Comparison of ENCODE assay signal across 24 cellular contexts in the genomic region with DNA sequence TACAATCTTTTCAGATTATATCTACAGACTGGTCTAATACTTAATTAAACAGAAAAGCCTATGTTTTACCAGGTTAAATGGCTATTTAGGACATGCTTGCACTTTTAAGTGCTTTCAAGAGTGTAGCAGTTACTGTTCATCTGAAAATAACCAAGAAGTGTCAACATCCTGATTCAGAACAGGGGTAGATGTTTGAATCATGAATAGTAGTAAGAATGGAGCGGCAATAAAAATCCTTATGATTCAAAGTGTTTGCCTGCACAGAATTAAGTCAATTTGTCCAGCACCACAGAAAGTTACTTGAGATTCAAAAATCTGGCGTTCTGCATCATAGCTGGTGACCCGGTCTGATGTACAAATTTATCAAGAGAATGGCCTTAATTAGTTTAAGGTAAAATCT. TPM values are rescaled to one million over a fixed set of nuclear protein-coding genes. Genes with fewer than 3 reads are reported as not detected.
"Had no signal": no experiment of that assay in that cellular context is flagged by ENCODE, and none has a peak within 500 bp of the region (broad histone marks: within the 10 kb centered on the region; RNA-seq: fewer than 3 reads in every experiment).

No MANE protein-coding gene starts in this region.

- H3K27ac Mint-ChIP-seq: activated CD8-positive, alpha-beta memory T cell treated with anti-CD3 and anti-CD28 coated beads, Interleukin-2, amount 10 ng/mL, durations not matched to agents 7 days and 5 days; activated naive CD4-positive, alpha-beta T cell treated with anti-CD3 and anti-CD28 coated beads, Interleukin-2, amount 50 U/mL, for 24 hours; activated T-cell treated with anti-CD3 and anti-CD28 coated beads, Interleukin-2, amount 50 U/mL, for 24 hours; activated T-helper 1 cell treated with anti-CD3 and anti-CD28 coated beads, Interleukin-12 subunit alpha, Interleukin-12 subunit beta, Interleukin-2, Interleukin-4 antibody, amounts not matched to agents 30 ng/mL and 10 ng/mL and 1 ng/mL, durations not matched to agents 14 hours and 24 hours and 36 hours; brain; T-helper 1 cell treated with Interleukin-12 subunit alpha and Interleukin-12 subunit beta and Interleukin-4 antibody, amounts not matched to agents 30 μg/mL and 1 μg/mL, for 36 hours; WTC11 had no signal

- H3K4me1 ChIP-seq: ascending aorta had no signal

- H3K9me3 Mint-ChIP-seq: activated naive CD4-positive, alpha-beta T cell treated with anti-CD3 and anti-CD28 coated beads, Interleukin-2, amount 50 U/mL, for 24 hours; activated T-cell treated with anti-CD3 and anti-CD28 coated beads, Interleukin-2, amount 50 U/mL, for 24 hours; activated T-helper 1 cell treated with anti-CD3 and anti-CD28 coated beads, Interleukin-12 subunit alpha, Interleukin-12 subunit beta, Interleukin-2, Interleukin-4 antibody, amounts not matched to agents 30 ng/mL and 10 ng/mL and 1 ng/mL, durations not matched to agents 14 hours and 24 hours and 36 hours; brain; central memory CD8-positive, alpha-beta T cell; T-helper 1 cell treated with Interleukin-12 subunit alpha and Interleukin-12 subunit beta and Interleukin-4 antibody, amounts not matched to agents 30 μg/mL and 1 μg/mL, for 36 hours; WTC11 had no signal

- H2AFZ ChIP-seq: PC-9 had no signal

- DNase-seq: activated CD4-positive, alpha-beta T cell treated with anti-CD3 and anti-CD28 coated beads for 48 hours; activated CD4-positive, alpha-beta T cell treated with anti-CD3 and anti-CD28 coated beads, Interleukin-2, amount 50 U/mL, for 48 hours; activated CD4-positive, CD25-positive, alpha-beta regulatory T cell treated with anti-CD3 and anti-CD28 coated beads, Interleukin-2, amount 50 U/mL, for 72 hours; activated CD8-positive, alpha-beta memory T cell treated with anti-CD3 and anti-CD28 coated beads, Interleukin-2, amount 10 ng/mL, durations not matched to agents 7 days and 5 days; activated effector memory CD4-positive, alpha-beta T cell treated with Interleukin-2 at 50 U/mL for 16 hours; activated naive CD4-positive, alpha-beta T cell; activated T-cell treated with anti-CD3 and anti-CD28 coated beads, Interleukin-2, amount 50 U/mL, for 24 hours; MG63; MV-4-11; NCI-H1092 treated with DMSO at 0.1 percent for 48 hours; NCI-H1417 treated with DMSO at 0.1 percent for 48 hours; NCI-H1694; NCI-H2029; NCI-H446; NCI-H524; PC-9; SHP77 treated with DMSO at 0.1 percent for 48 hours had no signal

- H3K36me3 Mint-ChIP-seq: activated CD8-positive, alpha-beta memory T cell treated with anti-CD3 and anti-CD28 coated beads, Interleukin-2, amount 10 ng/mL, durations not matched to agents 7 days and 5 days; activated naive CD4-positive, alpha-beta T cell treated with anti-CD3 and anti-CD28 coated beads, Interleukin-2, amount 50 U/mL, for 24 hours; brain; WTC11 had no signal

- H3K9me3 ChIP-seq: ascending aorta, MG63 had no signal

- H3K4me3 ChIP-seq: ascending aorta, MG63, PC-9 had no signal

- H3K27ac ChIP-seq: ascending aorta, PC-9 had no signal

- H3K4me3 Mint-ChIP-seq: activated CD8-positive, alpha-beta memory T cell treated with anti-CD3 and anti-CD28 coated beads, Interleukin-2, amount 10 ng/mL, durations not matched to agents 7 days and 5 days; activated naive CD4-positive, alpha-beta T cell treated with anti-CD3 and anti-CD28 coated beads, Interleukin-2, amount 50 U/mL, for 24 hours; activated T-cell treated with anti-CD3 and anti-CD28 coated beads, Interleukin-2, amount 50 U/mL, for 24 hours; activated T-helper 1 cell treated with anti-CD3 and anti-CD28 coated beads, Interleukin-12 subunit alpha, Interleukin-12 subunit beta, Interleukin-2, Interleukin-4 antibody, amounts not matched to agents 30 ng/mL and 10 ng/mL and 1 ng/mL, durations not matched to agents 14 hours and 24 hours and 36 hours; brain; central memory CD8-positive, alpha-beta T cell; T-helper 1 cell treated with Interleukin-12 subunit alpha and Interleukin-12 subunit beta and Interleukin-4 antibody, amounts not matched to agents 30 μg/mL and 1 μg/mL, for 36 hours; WTC11 had no signal

- H3K36me3 ChIP-seq: ascending aorta, MG63 had no signal

- H3K27me3 ChIP-seq: ascending aorta, MG63 had no signal

- ATAC-seq: activated CD8-positive, alpha-beta memory T cell treated with anti-CD3 and anti-CD28 coated beads, Interleukin-2, amount 10 ng/mL, durations not matched to agents 7 days and 5 days; WTC11 had no signal

- H3K4me1 Mint-ChIP-seq: activated CD8-positive, alpha-beta memory T cell treated with anti-CD3 and anti-CD28 coated beads, Interleukin-2, amount 10 ng/mL, durations not matched to agents 7 days and 5 days; activated naive CD4-positive, alpha-beta T cell treated with anti-CD3 and anti-CD28 coated beads, Interleukin-2, amount 50 U/mL, for 24 hours; brain; central memory CD8-positive, alpha-beta T cell; WTC11 had no signal

- H3K4me2 ChIP-seq: PC-9 had no signal

RNA-seq across cellular contexts. Expression of a gene that starts 48.3 kb away (rescaled TPM):
- total RNA-seq: activated CD8-positive, alpha-beta memory T cell treated with anti-CD3 and anti-CD28 coated beads, Interleukin-2, amount 10 ng/mL, durations not matched to agents 7 days and 5 days; activated T-helper 1 cell treated with anti-CD3 and anti-CD28 coated beads, Interleukin-12 subunit alpha, Interleukin-12 subunit beta, Interleukin-2, Interleukin-4 antibody, amounts not matched to agents 30 ng/mL and 10 ng/mL and 1 ng/mL, durations not matched to agents 14 hours and 24 hours and 36 hours; ascending aorta had no signal
